In the genomic region with DNA sequence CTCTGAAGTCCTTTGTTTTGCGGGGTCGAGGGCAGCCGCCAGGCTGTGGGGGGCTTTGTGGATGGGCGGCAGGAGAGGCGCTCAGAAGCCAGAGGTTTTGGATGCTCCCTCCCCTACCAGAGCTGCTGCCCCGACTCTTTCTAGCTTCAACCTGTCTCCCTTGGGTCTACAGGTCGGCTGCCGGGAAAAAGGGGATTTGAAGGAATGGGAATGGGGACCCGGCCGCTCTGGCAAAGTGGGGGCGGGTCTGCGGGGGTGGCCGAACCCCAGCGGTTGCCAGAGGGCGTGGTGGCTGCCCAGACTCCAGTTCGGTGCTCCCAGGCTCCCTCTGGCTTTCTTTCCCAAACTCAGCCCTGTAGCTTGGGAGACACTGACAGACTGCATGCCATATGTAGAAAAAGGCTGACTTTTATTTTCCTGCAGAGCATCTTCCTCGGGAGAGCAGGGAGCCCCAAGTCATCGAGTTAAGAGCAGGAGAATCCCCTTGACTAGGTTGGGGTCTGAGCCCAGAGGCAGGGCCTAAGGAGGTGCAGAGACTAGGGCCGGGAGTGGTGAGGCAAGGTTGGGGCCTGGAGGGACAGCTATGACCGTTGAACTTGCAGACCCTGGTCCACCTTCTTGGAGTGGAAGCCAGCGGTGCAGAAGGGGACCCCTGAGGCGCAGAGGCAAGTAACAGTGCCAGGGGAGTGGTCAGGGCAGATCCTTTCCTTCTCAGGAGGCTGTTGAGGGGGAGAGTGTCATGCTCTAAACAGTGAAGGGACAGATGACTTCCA, we compare ENCODE assay signal across 6 cellular contexts. TPM values are rescaled to one million over a fixed set of nuclear protein-coding genes. Genes with fewer than 3 reads are reported as not detected.
DNase-seq lines count a peak whose midpoint lies in the region.

No MANE protein-coding gene starts in this region.

- in situ Hi-C loops in HAP-1 (cut with MboI; ENCODE audit: low sequenced_read_pairs) = no loop called here

- H3K4me1 ChIP-seq in HAP-1 (peaks cover 40% of the 10 kb centered on the region), mucosa of stomach (ENCODE audit: control insufficient read depth, insufficient read depth, low read length) (peaks cover 37% of the 10 kb centered on the region)

- no peaks in the 10 kb centered on the region; the same call in 1 of the 2 replicates for H3K36me3 ChIP-seq in HAP-1 (replicated peaks)
- no peaks in the 10 kb centered on the region for H3K36me3 ChIP-seq in mucosa of stomach (ENCODE audit: control insufficient read depth, insufficient read depth, low read length)

- no peaks in the 10 kb centered on the region for H3K9me3 ChIP-seq in HAP-1
- H3K9me3 ChIP-seq in mucosa of stomach (ENCODE audit: control insufficient read depth, low read length) = no peaks in the 10 kb centered on the region

- no peaks in the 10 kb centered on the region for H3K27me3 ChIP-seq in HAP-1 (ENCODE audit: low read depth)
- peaks cover 3% of the 10 kb centered on the region for H3K27me3 ChIP-seq in mucosa of stomach (ENCODE audit: control insufficient read depth, insufficient read depth, low read length)

- 13 to 20% (median 13%) methylated on average over 22 of the region's 22 CpGs for WGBS in adipose tissue, 3 donors

- peak overlapping the region; percentile 100 for H3K27ac ChIP-seq in adipose tissue (ENCODE audit: low read depth, low read length)

- H3K9ac ChIP-seq in mucosa of stomach (ENCODE audit: low read length) = peak overlapping the region; percentile 71

- no peak for DNase-seq in HAP-1 (ENCODE audit: low spot score in 2 of 2)
- DNase-seq in dedifferentiated amniotic fluid mesenchymal stem cell (ENCODE audit: extremely low spot score) = no peak
- no peak for DNase-seq in OCI-M2 (lab: John Stamatoyannopoulos, UW; ENCODE audit: unreplicated experiment)
- DNase-seq in NCI-H2081 (lab: John Stamatoyannopoulos, UW) = no peak

- H3K4me3 ChIP-seq in HAP-1 (peak overlapping the region; percentile 67), mucosa of stomach (ENCODE audit: low read length) (no peak overlapping the region)

RNA-seq across cellular contexts. Expression of gene PPP1R18, which starts 1.4 kb away (rescaled TPM):
- polyA plus RNA-seq in adipose tissue = 100 to 1,000 TPM in 1 of 3 donors, 10 to 100 TPM in 1, 1 to 10 TPM in 1; 10.0 to 102 (median 75.8) TPM

RNA-seq across cellular contexts. Expression of gene NRM, which starts 2.9 kb away (rescaled TPM):
- 1 to 10 TPM; 6.7 to 8.1 (median 7.5) TPM for polyA plus RNA-seq in adipose tissue

RNA-seq across cellular contexts. Expression of gene DHX16, which starts 15.0 kb away (rescaled TPM):
- polyA plus RNA-seq in adipose tissue = 10 to 100 TPM; 16.8 to 22.3 (median 19.7) TPM

RNA-seq across cellular contexts. Expression of gene MDC1, which starts 29.2 kb away (rescaled TPM):
- 10 to 100 TPM in 1 of 3 donors, 1 to 10 TPM in 2; 7.4 to 12.7 (median 7.8) TPM for polyA plus RNA-seq in adipose tissue

RNA-seq across cellular contexts. Expression of gene TUBB, which starts 32.3 kb away (rescaled TPM):
- polyA plus RNA-seq in adipose tissue = 100 to 1,000 TPM; 166 to 400 (median 269) TPM
